Comparison of ENCODE assay signal across 20 cellular contexts in genomic region chr5:133409210-133409674, GRCh38.
"Had no signal": no experiment of that assay in that cellular context is flagged by ENCODE, and none has a peak within 500 bp of the region (broad histone marks: within the 10 kb centered on the region; RNA-seq: fewer than 3 reads in every experiment).

No MANE protein-coding gene starts in this region.

- H3K9me3 Mint-ChIP-seq: naive thymus-derived CD8-positive, alpha-beta T cell; stimulated activated naive B cell treated with anti-CD40 and anti-IgM and Interleukin-4, amounts not matched to agents 10 μg/mL and 1 μg/mL and 100 μg/mL, for 72 hours had no signal

- H3K36me3 Mint-ChIP-seq: naive thymus-derived CD8-positive, alpha-beta T cell; stimulated activated naive B cell treated with anti-CD40 and anti-IgM and Interleukin-4, amounts not matched to agents 10 μg/mL and 1 μg/mL and 100 μg/mL, for 72 hours had no signal

- H3K4me3 Mint-ChIP-seq: naive thymus-derived CD8-positive, alpha-beta T cell; stimulated activated naive B cell treated with anti-CD40 and anti-IgM and Interleukin-4, amounts not matched to agents 10 μg/mL and 1 μg/mL and 100 μg/mL, for 72 hours had no signal

- DNase-seq: activated CD4-positive, alpha-beta T cell treated with anti-CD3 and anti-CD28 coated beads for 1 hour; activated CD4-positive, alpha-beta T cell treated with anti-CD3 and anti-CD28 coated beads, Interleukin-2, amount 50 U/mL, for 4 hours; activated effector memory CD4-positive, alpha-beta T cell treated with anti-CD3 and anti-CD28 coated beads, Interleukin-2, amount 50 U/mL, for 16 hours; activated naive CD4-positive, alpha-beta T cell treated with anti-CD3 and anti-CD28 coated beads, Interleukin-2, amount 50 U/mL, for 16 hours; activated T-cell treated with anti-CD3 and anti-CD28 coated beads, Interleukin-2, amount 50 U/mL, for 48 hours; cerebellar nuclear complex; effector CD8-positive, alpha-beta T cell; mesendoderm; naive thymus-derived CD8-positive, alpha-beta T cell; pancreas; stimulated activated CD4-positive, alpha-beta T cell treated with anti-CD3 and anti-CD28 coated beads, Interleukin-4, amount 100 ng/mL, for 4 hours; stimulated activated naive B cell treated with anti-CD40 and anti-IgM and Interleukin-4, amounts not matched to agents 10 μg/mL and 1 μg/mL and 100 μg/mL, for 72 hours; SW 1271; T-helper 2 cell; tibial artery had no signal

- H3K27ac ChIP-seq: adrenal gland, esophagus muscularis mucosa, pancreas, tibial artery, VCaP had no signal

- H3K4me1 Mint-ChIP-seq: naive thymus-derived CD8-positive, alpha-beta T cell had no signal

- H3K27ac Mint-ChIP-seq: naive thymus-derived CD8-positive, alpha-beta T cell; stimulated activated naive B cell treated with anti-CD40 and anti-IgM and Interleukin-4, amounts not matched to agents 10 μg/mL and 1 μg/mL and 100 μg/mL, for 72 hours had no signal

- ATAC-seq: naive thymus-derived CD8-positive, alpha-beta T cell; pancreas; sciatic nerve; stimulated activated naive B cell treated with anti-CD40 and anti-IgM and Interleukin-4, amounts not matched to agents 10 μg/mL and 1 μg/mL and 100 μg/mL, for 72 hours had no signal

- H3K4me3 ChIP-seq: adrenal gland, esophagus muscularis mucosa, pancreas, smooth muscle cell, tibial artery had no signal
